ENCODE assay signal across 1 cellular context in the genomic region with DNA sequence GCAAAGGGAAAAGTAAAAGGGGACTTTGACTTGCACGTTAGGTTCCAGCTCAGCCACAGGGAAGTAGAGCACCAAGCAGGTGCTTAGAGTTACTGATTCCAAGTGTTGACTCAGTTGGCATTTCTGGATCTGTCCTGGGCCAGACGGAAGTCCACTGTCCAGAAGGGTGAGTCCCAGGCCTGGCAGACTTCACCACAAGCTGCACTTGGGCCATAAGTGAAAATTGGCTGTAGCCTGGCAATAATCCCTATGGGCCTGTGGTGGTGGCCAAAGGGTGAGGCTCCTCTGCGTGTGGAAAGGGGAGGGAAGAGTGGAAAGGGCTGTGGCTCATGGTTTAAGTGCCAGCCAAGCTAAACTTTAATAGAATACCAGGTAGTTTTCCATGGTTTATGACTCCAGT.
TF ChIP-seq lines count a peak whose summit lies in the region.

No MANE protein-coding gene starts in this region.

TF ChIP-seq in K562, 482 proteins besides CTCF, POLR2A, EP300 and RAD21 (continued from another document):
- TF ChIP-seq, protein P1, sequence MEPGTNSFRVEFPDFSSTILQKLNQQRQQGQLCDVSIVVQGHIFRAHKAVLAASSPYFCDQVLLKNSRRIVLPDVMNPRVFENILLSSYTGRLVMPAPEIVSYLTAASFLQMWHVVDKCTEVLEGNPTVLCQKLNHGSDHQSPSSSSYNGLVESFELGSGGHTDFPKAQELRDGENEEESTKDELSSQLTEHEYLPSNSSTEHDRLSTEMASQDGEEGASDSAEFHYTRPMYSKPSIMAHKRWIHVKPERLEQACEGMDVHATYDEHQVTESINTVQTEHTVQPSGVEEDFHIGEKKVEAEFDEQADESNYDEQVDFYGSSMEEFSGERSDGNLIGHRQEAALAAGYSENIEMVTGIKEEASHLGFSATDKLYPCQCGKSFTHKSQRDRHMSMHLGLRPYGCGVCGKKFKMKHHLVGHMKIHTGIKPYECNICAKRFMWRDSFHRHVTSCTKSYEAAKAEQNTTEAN (CRISPR knock-in tag; IDR thresholded peaks at IDR 0.05): no peak
- TF ChIP-seq ZNF41 (CRISPR knock-in tag; conservative IDR thresholded peaks at IDR 0.05): no peak
- TF ChIP-seq KDM5B (IDR thresholded peaks at IDR 0.05; ENCODE audit: insufficient replicate concordance, low read depth, low read length): no peak
- no peak for TF ChIP-seq ZNF444 (CRISPR knock-in tag; IDR thresholded peaks at IDR 0.05)
- TF ChIP-seq, protein P2, sequence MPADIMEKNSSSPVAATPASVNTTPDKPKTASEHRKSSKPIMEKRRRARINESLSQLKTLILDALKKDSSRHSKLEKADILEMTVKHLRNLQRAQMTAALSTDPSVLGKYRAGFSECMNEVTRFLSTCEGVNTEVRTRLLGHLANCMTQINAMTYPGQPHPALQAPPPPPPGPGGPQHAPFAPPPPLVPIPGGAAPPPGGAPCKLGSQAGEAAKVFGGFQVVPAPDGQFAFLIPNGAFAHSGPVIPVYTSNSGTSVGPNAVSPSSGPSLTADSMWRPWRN (IDR thresholded peaks at IDR 0.05; ENCODE audit: low read depth): no peak
- TF ChIP-seq ZNF583 (CRISPR knock-in tag; IDR thresholded peaks at IDR 0.05): no peak
